27 cellular contexts compared by ENCODE assay signal in genomic region chr9:93610206-93610605, GRCh38.
"Had no signal": no experiment of that assay in that cellular context is flagged by ENCODE, and none has a peak within 500 bp of the region (broad histone marks: within the 10 kb centered on the region; RNA-seq: fewer than 3 reads in every experiment).

No MANE protein-coding gene starts in this region.

- DNase-seq: colonic mucosa; cortex of kidney; dermis blood vessel endothelial cell; dorsolateral prefrontal cortex; effector CD4-positive, alpha-beta T cell; effector CD8-positive, alpha-beta T cell; effector memory CD4-positive, alpha-beta T cell; effector memory CD8-positive, alpha-beta T cell; erythroblast; esophagus squamous epithelium; foreskin fibroblast; foreskin keratinocyte; foreskin melanocyte; gastrocnemius medialis; glutamatergic neuron; heart left ventricle; heart right ventricle had no signal

- H3K27ac ChIP-seq: colonic mucosa, coronary artery, dorsolateral prefrontal cortex, esophagus muscularis mucosa, esophagus squamous epithelium, foreskin keratinocyte, gastrocnemius medialis, gastroesophageal sphincter, heart left ventricle, heart right ventricle had no signal

- H3K36me3 ChIP-seq: colonic mucosa, esophagus squamous epithelium, gastrocnemius medialis, gastroesophageal sphincter, heart left ventricle, heart right ventricle had no signal

- H3K4me3 Mint-ChIP-seq: dendritic cell treated with granulocyte-macrophage colony-stimulating factor and Interleukin-4, amounts not matched to agents 40 ng/mL and 50 ng/mL, for 4 days; effector memory CD8-positive, alpha-beta T cell; endodermal cell had no signal

- H3K27ac Mint-ChIP-seq: dendritic cell treated with granulocyte-macrophage colony-stimulating factor and Interleukin-4, amounts not matched to agents 40 ng/mL and 50 ng/mL, for 4 days; effector memory CD8-positive, alpha-beta T cell; endodermal cell had no signal

- FAIRE-seq: colon, endometrium, endothelial cell of umbilical vein, frontal cortex had no signal

- H3K4me1 Mint-ChIP-seq: endodermal cell had no signal

- ATAC-seq: effector memory CD8-positive, alpha-beta T cell; esophagus mucosa; foreskin keratinocyte; gastrocnemius medialis; gastroesophageal sphincter; heart left ventricle; heart right ventricle had no signal

- H3K27me3 ChIP-seq: colonic mucosa, dorsolateral prefrontal cortex, esophagus muscularis mucosa, esophagus squamous epithelium, foreskin keratinocyte, gastrocnemius medialis, gastroesophageal sphincter, heart left ventricle, heart right ventricle had no signal

- H3K4me3 ChIP-seq: colonic mucosa, coronary artery, dorsolateral prefrontal cortex, esophagus muscularis mucosa, esophagus squamous epithelium, gastrocnemius medialis, gastroesophageal sphincter, heart left ventricle, heart right ventricle had no signal

- H3K9me3 ChIP-seq: colonic mucosa, gastrocnemius medialis had no signal

- H3K4me1 ChIP-seq: colonic mucosa had no signal

- H3K27me3 Mint-ChIP-seq: dendritic cell treated with granulocyte-macrophage colony-stimulating factor and Interleukin-4, amounts not matched to agents 40 ng/mL and 50 ng/mL, for 4 days; effector memory CD8-positive, alpha-beta T cell had no signal
